In the genomic region with DNA sequence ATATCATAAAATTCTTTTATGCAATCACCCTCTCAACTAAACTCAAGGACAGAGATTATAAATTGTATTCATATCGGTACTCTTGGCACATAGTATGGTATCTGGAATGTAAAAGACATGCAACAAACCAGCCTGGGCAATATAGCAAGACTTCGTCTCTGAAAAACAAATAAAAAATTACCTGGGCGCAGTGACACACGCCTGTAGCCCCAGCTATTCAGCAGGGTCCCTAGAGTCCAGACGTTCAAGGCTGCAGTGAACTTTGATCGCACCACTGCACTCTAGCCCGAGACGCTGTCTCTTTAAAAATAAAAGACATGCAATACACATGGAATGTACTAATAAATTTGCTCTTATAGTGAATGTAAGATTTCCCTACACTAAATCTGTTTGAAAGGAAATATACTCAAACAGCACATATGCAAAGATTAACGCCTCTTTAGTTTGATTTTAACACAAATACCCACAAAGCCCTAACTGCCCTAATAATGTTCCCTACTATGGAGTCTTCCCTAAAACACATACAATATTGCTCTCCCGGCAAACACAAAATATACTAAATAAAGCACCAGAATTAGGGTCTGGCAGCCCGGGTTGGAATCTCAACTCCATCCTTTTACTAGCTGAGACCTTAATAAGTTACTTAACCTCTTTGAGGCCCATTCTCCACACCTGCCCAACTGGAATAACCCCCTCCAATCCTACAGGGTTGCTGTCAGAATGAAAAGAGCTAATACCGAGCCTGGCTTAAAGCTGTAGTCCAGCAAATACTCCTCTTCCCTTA, we compare ENCODE assay signal across 8 cellular contexts. TPM values are rescaled to one million over a fixed set of nuclear protein-coding genes. Genes with fewer than 3 reads are reported as not detected.
DNase-seq lines count a peak whose midpoint lies in the region; ATAC-seq and TF ChIP-seq lines count a peak whose summit lies in the region.

No MANE protein-coding gene starts in this region.

- CTCF ChIA-PET in activated B cell treated with CpG ODN at 0.5 μM for 24 hours (lab: Charles Lee) = interaction anchor here (1.2 kb wide), 1 partner anchor 69 kb away, joined by 4 read pairs; no protein-coding TSS in a partner anchor

- peak overlapping the region; percentile 98 for H3K4me3 Mint-ChIP-seq in activated B cell treated with CpG ODN at 0.5 μM for 24 hours
- H3K4me3 Mint-ChIP-seq in stimulated activated naive CD8-positive, alpha-beta T cell treated with anti-CD3 and anti-CD28 coated beads, Interleukin-15, amount 100 ng/mL, for 72 hours = peak overlapping the region; percentile 99 to 100

- H3K9me3 Mint-ChIP-seq in activated B cell treated with CpG ODN at 0.5 μM for 24 hours = no peaks in the 10 kb centered on the region
- H3K9me3 Mint-ChIP-seq in stimulated activated naive CD8-positive, alpha-beta T cell treated with anti-CD3 and anti-CD28 coated beads, Interleukin-15, amount 100 ng/mL, for 72 hours = peaks cover 7 to 20% of the 10 kb centered on the region in 2 donors

- peaks cover 5% of the 10 kb centered on the region for H3K36me3 Mint-ChIP-seq in activated B cell treated with CpG ODN at 0.5 μM for 24 hours (ENCODE audit: low read depth)

- no peak for TF ChIP-seq CTCF in activated B cell treated with CpG ODN at 0.5 μM for 24 hours (IDR thresholded peaks at IDR 0.05)

- peaks cover 2% of the 10 kb centered on the region for H3K27me3 Mint-ChIP-seq in activated B cell treated with CpG ODN at 0.5 μM for 24 hours
- no peaks in the 10 kb centered on the region for H3K27me3 Mint-ChIP-seq in stimulated activated naive CD8-positive, alpha-beta T cell treated with anti-CD3 and anti-CD28 coated beads, Interleukin-15, amount 100 ng/mL, for 72 hours

- POLR2A ChIA-PET in activated B cell treated with CpG ODN at 0.5 μM for 24 hours (lab: Charles Lee) = interaction anchor here (0.6 to 1.6 kb wide), 6 partner anchors 8 to 191 kb away, joined by 3 to 9 read pairs (median 5); a partner anchor contains a TSS

- peak; percentile 7 for DNase-seq in NCI-H345 (lab: John Stamatoyannopoulos, UW)
- DNase-seq in NCI-H345 treated with DMSO at 0.1 percent for 48 hours (lab: John Stamatoyannopoulos, UW; ENCODE audit: unreplicated experiment) = no peak
- no peak for DNase-seq in activated B cell treated with CpG ODN at 0.5 μM for 24 hours
- DNase-seq in hepatic stellate cell (ENCODE audit: low spot score) = peak; percentile 9
- DNase-seq in stimulated activated naive CD8-positive, alpha-beta T cell treated with anti-CD3 and anti-CD28 coated beads, Interleukin-15, amount 100 ng/mL, for 72 hours = no peak
- DNase-seq in SHP77 (lab: John Stamatoyannopoulos, UW) = no peak
- no peak for DNase-seq in central memory CD4-positive, alpha-beta T cell

- H3K4me1 Mint-ChIP-seq in activated B cell treated with CpG ODN at 0.5 μM for 24 hours = peaks cover 27% of the 10 kb centered on the region
- H3K4me1 Mint-ChIP-seq in stimulated activated naive CD8-positive, alpha-beta T cell treated with anti-CD3 and anti-CD28 coated beads, Interleukin-15, amount 100 ng/mL, for 72 hours = peaks cover 49% of the 10 kb centered on the region

- peak overlapping the region; percentile 96 for H3K27ac Mint-ChIP-seq in activated B cell treated with CpG ODN at 0.5 μM for 24 hours
- peak overlapping the region in 1 of 2 donors; percentile 93 for H3K27ac Mint-ChIP-seq in stimulated activated naive CD8-positive, alpha-beta T cell treated with anti-CD3 and anti-CD28 coated beads, Interleukin-15, amount 100 ng/mL, for 72 hours

- intact Hi-C loops in activated B cell treated with CpG ODN at 0.5 μM for 24 hours (cut with micrococcal nuclease) = loop anchor here (2.0 to 5.0 kb wide), 5 partner anchors 197 to 1967 kb away; a partner anchor contains a TSS

- ATAC-seq in activated B cell treated with CpG ODN at 0.5 μM for 24 hours (ENCODE audit: low read depth) = no peak
- no peak for ATAC-seq in stimulated activated naive CD8-positive, alpha-beta T cell treated with anti-CD3 and anti-CD28 coated beads, Interleukin-15, amount 100 ng/mL, for 72 hours
- no peak for ATAC-seq in GM21576 (IDR thresholded peaks at IDR 0.05; ENCODE audit: unreplicated experiment)

RNA-seq across cellular contexts. Expression of a gene that starts 1.2 kb away (rescaled TPM):
- total RNA-seq in activated B cell treated with CpG ODN at 0.5 μM for 24 hours = 24.2 and 30.3 TPM in 2 replicates

Comparison
In these comparisons a context has a peak if more than half of its experiments do, and no peak if none do; other contexts are left out.
1. DNase-seq: peak in NCI-H345 (single experiment) and hepatic stellate cell (single experiment); none in NCI-H345 treated with DMSO at 0.1 percent for 48 hours (single experiment), activated B cell treated with CpG ODN at 0.5 μM for 24 hours (single experiment), stimulated activated naive CD8-positive, alpha-beta T cell treated with anti-CD3 and anti-CD28 coated beads, Interleukin-15, amount 100 ng/mL, for 72 hours (0 of 2), SHP77 (0 of 2) and central memory CD4-positive, alpha-beta T cell (single experiment).